Comparison of ENCODE assay signal across 17 cellular contexts in the genomic region with DNA sequence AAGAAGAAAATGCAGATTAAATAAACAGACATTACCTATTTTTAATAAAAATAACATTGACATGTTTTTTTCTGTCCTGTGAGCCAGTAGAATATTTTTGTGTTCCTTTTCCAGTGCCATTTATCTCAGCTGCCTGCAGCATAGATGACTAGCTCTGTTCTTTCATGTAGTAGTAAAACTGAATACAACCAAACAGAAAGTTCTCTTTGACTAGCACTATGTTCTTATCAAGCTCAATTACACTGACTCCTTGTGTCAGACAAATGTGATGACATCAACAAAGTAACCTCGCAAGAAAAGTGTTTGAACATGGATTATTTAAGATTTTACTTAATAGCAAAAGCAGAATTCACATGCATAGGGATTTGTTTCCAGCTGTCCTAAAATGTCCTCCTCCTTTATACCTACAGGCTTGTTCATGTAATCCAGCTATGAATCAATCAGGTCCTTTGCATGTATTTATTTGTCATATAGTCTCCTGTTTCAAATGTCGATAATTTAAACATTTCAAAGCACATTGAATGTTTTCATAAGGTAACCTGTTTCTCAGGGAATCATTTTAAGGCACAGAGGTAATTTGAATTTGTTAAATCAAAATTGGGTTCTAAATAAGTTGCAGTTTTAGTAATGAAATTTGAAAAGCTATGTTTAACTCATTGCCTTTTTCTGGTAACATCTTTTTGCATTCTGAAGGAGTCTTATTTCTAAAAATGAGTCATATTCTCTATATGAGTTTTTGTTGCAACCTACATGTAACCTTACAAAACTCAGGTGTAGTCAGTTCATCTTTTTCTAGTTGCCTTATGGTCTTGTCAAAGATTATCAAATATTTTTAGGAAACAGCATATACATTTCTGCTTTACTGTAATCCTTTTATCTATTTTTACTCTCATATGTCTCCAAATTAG.
DNase-seq lines count a peak whose midpoint lies in the region; ATAC-seq and TF ChIP-seq lines count a peak whose summit lies in the region.
"Had no signal": no experiment of that assay in that cellular context is flagged by ENCODE, and none has a peak within 500 bp of the region (broad histone marks: within the 10 kb centered on the region; RNA-seq: fewer than 3 reads in every experiment).

No MANE protein-coding gene starts in this region.

- H2AFZ ChIP-seq in smooth muscle cell (ENCODE audit: low read depth) = no peak overlapping the region

- no peak overlapping the region for H3K27ac ChIP-seq in smooth muscle cell (ENCODE audit: low read depth)
- H3K27ac ChIP-seq: SJSA1, stomach had no signal

- no peak overlapping the region for H3K4me3 ChIP-seq in smooth muscle cell
- H3K4me3 ChIP-seq: ascending aorta, K562, SJSA1, stomach had no signal

- no peak overlapping the region for H3K9ac ChIP-seq in smooth muscle cell (ENCODE audit: low read depth)

- no peaks in the 10 kb centered on the region for H3K27me3 ChIP-seq in smooth muscle cell (ENCODE audit: low read depth)
- H3K27me3 ChIP-seq: ascending aorta, SJSA1, stomach had no signal

- H3K4me1 ChIP-seq in smooth muscle cell (ENCODE audit: low read depth) = no peaks in the 10 kb centered on the region
- H3K4me1 ChIP-seq: ascending aorta, stomach had no signal

- no peak for TF ChIP-seq CTCF in smooth muscle cell (IDR thresholded peaks at IDR 0.05; ENCODE audit: borderline replicate concordance, insufficient read depth, poor library complexity, severe bottlenecking)

- no peak overlapping the region for H3K4me2 ChIP-seq in smooth muscle cell

- DNase-seq in LHCN-M2 (ENCODE audit: low read depth) (peak; percentile 9), AML-193 (lab: John Stamatoyannopoulos, UW) (no peak), Right ventricle myocardium inferior (ENCODE audit: missing footprints) (no peak), smooth muscle cell (lab: John Stamatoyannopoulos, UW; ENCODE audit: unreplicated experiment) (no peak)
- DNase-seq: kidney; NCI-H1694 treated with DMSO at 0.1 percent for 48 hours; NCI-H69; stimulated activated CD4-positive, alpha-beta T cell treated with anti-CD3 and anti-CD28 coated beads, Interleukin-4, amount 100 ng/mL, for 1 hour; stomach had no signal

- ATAC-seq in GM18508 (IDR thresholded peaks at IDR 0.05; ENCODE audit: insufficient read depth, unreplicated experiment) = peak; percentile 72
- peak; percentile 80 for ATAC-seq in GM21360 (IDR thresholded peaks at IDR 0.05; ENCODE audit: unreplicated experiment)
- ATAC-seq in HG02970 (IDR thresholded peaks at IDR 0.05; ENCODE audit: low FRiP score, unreplicated experiment) = peak; percentile 44
- ATAC-seq in activated CD4-positive, CD25-positive, alpha-beta regulatory T cell treated with anti-CD3 and anti-CD28 coated beads, Interleukin-2, amount 50 U/mL, for 24 hours = no peak
- ATAC-seq in Right ventricle myocardium inferior = no peak
- ATAC-seq: K562, WTC11 had no signal

- H3K9me3 ChIP-seq in smooth muscle cell (replicated peaks; ENCODE audit: low read depth) = peaks cover 9% of the 10 kb centered on the region

- no peaks in the 10 kb centered on the region for H3K36me3 ChIP-seq in smooth muscle cell (ENCODE audit: low read depth)
- H3K36me3 ChIP-seq: ascending aorta, SJSA1, stomach had no signal

- H4K20me1 ChIP-seq in smooth muscle cell (ENCODE audit: low read depth) = no peaks in the 10 kb centered on the region

- no peaks in the 10 kb centered on the region for H3K79me2 ChIP-seq in smooth muscle cell (ENCODE audit: low read depth)

- WGBS in smooth muscle cell (ENCODE audit: low lambda C conversion rate) = 70% methylated on average over 2 of the region's 2 CpGs

- no peaks in the 10 kb centered on the region for H3F3A ChIP-seq in smooth muscle cell (ENCODE audit: low read depth)

- intact Hi-C loops in Right ventricle myocardium inferior (cut with DNase I) = no loop called here

Comparison
In these comparisons a context has a peak if more than half of its experiments do, and no peak if none do; other contexts are left out.
1. ATAC-seq: peak in GM18508 (single experiment), GM21360 (single experiment) and HG02970 (single experiment); none in activated CD4-positive, CD25-positive, alpha-beta regulatory T cell treated with anti-CD3 and anti-CD28 coated beads, Interleukin-2, amount 50 U/mL, for 24 hours (0 of 2) and Right ventricle myocardium inferior (single experiment).